ENCODE assay signal across 15 cellular contexts in genomic region chr3:10855871-10856662, GRCh38. TPM values are rescaled to one million over a fixed set of nuclear protein-coding genes. Genes with fewer than 3 reads are reported as not detected.
DNase-seq lines count a peak whose midpoint lies in the region; ATAC-seq, FAIRE-seq and TF ChIP-seq lines count a peak whose summit lies in the region.
"Had no signal": no experiment of that assay in that cellular context is flagged by ENCODE, and none has a peak within 500 bp of the region (broad histone marks: within the 10 kb centered on the region; RNA-seq: fewer than 3 reads in every experiment).

No MANE protein-coding gene starts in this region.

- ATAC-seq in GM12878 (no peak), HG03280 (IDR thresholded peaks at IDR 0.05; ENCODE audit: unreplicated experiment) (no peak)
- no peak for ATAC-seq in activated CD8-positive, alpha-beta memory T cell treated with anti-CD3 and anti-CD28 coated beads, Interleukin-2, amount 10 ng/mL, durations not matched to agents 7 days and 5 days
- ATAC-seq: sciatic nerve, T-cell had no signal

- H3K27me3 Mint-ChIP-seq in activated CD8-positive, alpha-beta memory T cell treated with anti-CD3 and anti-CD28 coated beads, Interleukin-2, amount 10 ng/mL, durations not matched to agents 7 days and 5 days: peaks cover 3% of the 10 kb centered on the region

- no peak overlapping the region for H3K27ac Mint-ChIP-seq in activated CD8-positive, alpha-beta memory T cell treated with anti-CD3 and anti-CD28 coated beads, Interleukin-2, amount 10 ng/mL, durations not matched to agents 7 days and 5 days
- H3K27ac Mint-ChIP-seq: CD4-positive, CD25-positive, alpha-beta regulatory T cell; T-cell had no signal

- intact Hi-C loops in GM12878 (cut with micrococcal nuclease; ENCODE audit: unreplicated experiment): no loop called here

- dilution Hi-C loops in keratinocyte (cut with MboI; ENCODE audit: extremely low pct_ligation_motif_present, low sequenced_read_pairs): no loop called here

- no peaks in the 10 kb centered on the region for H3K9me1 ChIP-seq in keratinocyte (ENCODE audit: control insufficient read depth, extremely low read depth, insufficient read depth, low read length)

- H3K79me2 ChIP-seq in GM12878 (ENCODE audit: control insufficient read depth, insufficient read depth, low read length) (no peaks in the 10 kb centered on the region), keratinocyte (ENCODE audit: control insufficient read depth, insufficient read depth, low read length) (no peaks in the 10 kb centered on the region)

- H3K4me1 ChIP-seq in GM12878 (ENCODE audit: control insufficient read depth, insufficient read depth, low read length) (no peaks in the 10 kb centered on the region), keratinocyte (ENCODE audit: control insufficient read depth, extremely low read depth, insufficient read depth, low read length) (no peaks in the 10 kb centered on the region)

- FAIRE-seq in GM12878 (lab: Jason Lieb, UNC): no peak
- no peak for FAIRE-seq in keratinocyte (lab: Jason Lieb, UNC)

- H3K36me3 ChIP-seq in GM12878 (ENCODE audit: control insufficient read depth in 2 of 2, insufficient read depth in 2 of 2, low read length in 1 of 2) (no peaks in the 10 kb centered on the region), keratinocyte (ENCODE audit: control insufficient read depth in 2 of 2, extremely low read depth in 1 of 2, insufficient read depth in 2 of 2, low read length in 2 of 2) (no peaks in the 10 kb centered on the region)

- RAD21 ChIA-PET in GM12878 (lab: Charles Lee; ENCODE audit: unreplicated experiment): no interaction called here

- no peak for TF ChIP-seq EP300 in GM12878 (IDR thresholded peaks at IDR 0.05; ENCODE audit: borderline replicate concordance in 1 of 2, control insufficient read depth in 1 of 2, low read depth in 2 of 2, low read length in 2 of 2)

- H3K27me3 ChIP-seq in GM12878 (replicated peaks in 1 of 2; ENCODE audit: control insufficient read depth in 2 of 2, insufficient read depth in 2 of 2, low read length in 1 of 2) (no peaks in the 10 kb centered on the region; a peak in 1 of 4 replicates), keratinocyte (ENCODE audit: control insufficient read depth, extremely low read depth, insufficient read depth, low read length) (no peaks in the 10 kb centered on the region)

- H3K4me3 ChIP-seq in AG10803 (ENCODE audit: low read length): no peak overlapping the region
- no peak overlapping the region for H3K4me3 ChIP-seq in HFF-Myc (replicated peaks; ENCODE audit: low read depth, low read length)
- no peak overlapping the region for H3K4me3 ChIP-seq in GM12878
- no peak overlapping the region for H3K4me3 ChIP-seq in keratinocyte (ENCODE audit: control insufficient read depth in 2 of 3, extremely low read depth in 1 of 3, insufficient read depth in 2 of 3, low read depth in 1 of 3, low read length in 3 of 3)

- SMC1A ChIA-PET in GM12878 (lab: Charles Lee; ENCODE audit: uncharacterized antibody, unreplicated experiment): no interaction called here

- no peak overlapping the region for H3K4me3 Mint-ChIP-seq in activated CD8-positive, alpha-beta memory T cell treated with anti-CD3 and anti-CD28 coated beads, Interleukin-2, amount 10 ng/mL, durations not matched to agents 7 days and 5 days
- H3K4me3 Mint-ChIP-seq: CD4-positive, CD25-positive, alpha-beta regulatory T cell; T-cell had no signal

- 13% methylated on average over 8 of the region's 8 CpGs for WGBS in GM12878 (ENCODE audit: insufficient coverage, insufficient replicate concordance, low lambda C conversion rate, missing lambda C conversion rate)

- H3K27ac ChIP-seq in GM12878 (ENCODE audit: control insufficient read depth, insufficient read depth) (no peak overlapping the region), keratinocyte (ENCODE audit: control insufficient read depth, insufficient read depth, low read length) (no peak overlapping the region)

- no peaks in the 10 kb centered on the region for H3K9me3 ChIP-seq in GM12878 (replicated peaks; ENCODE audit: control insufficient read depth, insufficient read depth, low read length)
- no peaks in the 10 kb centered on the region for H3K9me3 ChIP-seq in keratinocyte (ENCODE audit: control insufficient read depth, low read depth, low read length)

- no TSS peak for BruUV-seq in GM12878 (replicated peaks; lab: Mats Ljungman, UMichigan)

- H3K4me2 ChIP-seq in GM12878 (ENCODE audit: control insufficient read depth, insufficient read depth) (no peak overlapping the region), keratinocyte (ENCODE audit: control insufficient read depth, extremely low read depth, insufficient read depth, low read depth, low read length) (no peak overlapping the region)

- H4K20me1 ChIP-seq in GM12878 (ENCODE audit: control insufficient read depth, insufficient read depth) (no peaks in the 10 kb centered on the region), keratinocyte (ENCODE audit: control insufficient read depth, extremely low read depth, insufficient read depth, low read length) (no peaks in the 10 kb centered on the region)

- no peaks in the 10 kb centered on the region for H3K36me3 Mint-ChIP-seq in activated CD8-positive, alpha-beta memory T cell treated with anti-CD3 and anti-CD28 coated beads, Interleukin-2, amount 10 ng/mL, durations not matched to agents 7 days and 5 days
- H3K36me3 Mint-ChIP-seq: CD4-positive, CD25-positive, alpha-beta regulatory T cell; T-cell had no signal

- H3K9me3 Mint-ChIP-seq in activated CD8-positive, alpha-beta memory T cell treated with anti-CD3 and anti-CD28 coated beads, Interleukin-2, amount 10 ng/mL, durations not matched to agents 7 days and 5 days (ENCODE audit: low read depth): no peaks in the 10 kb centered on the region

- in situ Hi-C loops in GM12878 (cut with MboI): no loop called here

- CTCF ChIA-PET in GM12878 (lab: Yijun Ruan, JAX): interaction anchor here (0.7 kb wide), 1 partner anchor 725 kb away, joined by 3 read pairs; no protein-coding TSS in a partner anchor
- CTCF ChIA-PET in activated CD8-positive, alpha-beta memory T cell treated with anti-CD3 and anti-CD28 coated beads, Interleukin-2, amount 10 ng/mL, durations not matched to agents 7 days and 5 days (lab: Charles Lee): no interaction called here

- DNase-seq in AG10803 (ENCODE audit: low read depth) (no peak), HFF-Myc (ENCODE audit: extremely low read depth, low read depth) (no peak), GM12878 (ENCODE audit: low read depth, low spot score) (no peak), keratinocyte (ENCODE audit: low read depth, low spot score) (no peak), COLO829 (ENCODE audit: low spot score) (no peak), NCI-H524 treated with DMSO at 0.1 percent for 48 hours (lab: John Stamatoyannopoulos, UW) (no peak)
- DNase-seq in activated CD8-positive, alpha-beta memory T cell treated with anti-CD3 and anti-CD28 coated beads, Interleukin-2, amount 10 ng/mL, durations not matched to agents 7 days and 5 days: no peak
- DNase-seq: activated CD4-positive, alpha-beta T cell treated with anti-CD3 and anti-CD28 coated beads, Interleukin-2, amount 50 U/mL, for 4 hours; activated naive CD4-positive, alpha-beta T cell treated with anti-CD3 and anti-CD28 coated beads, Interleukin-2, amount 50 U/mL, for 16 hours; CD4-positive, CD25-positive, alpha-beta regulatory T cell; effector memory CD4-positive, alpha-beta T cell; NCI-H524; T-cell had no signal

- no peak overlapping the region for H3K9ac ChIP-seq in GM12878 (ENCODE audit: control insufficient read depth, insufficient read depth, low read length)
- no peak overlapping the region for H3K9ac ChIP-seq in keratinocyte (ENCODE audit: control insufficient read depth, extremely low read depth, insufficient read depth, low read length)

- no peaks in the 10 kb centered on the region for H3K4me1 Mint-ChIP-seq in activated CD8-positive, alpha-beta memory T cell treated with anti-CD3 and anti-CD28 coated beads, Interleukin-2, amount 10 ng/mL, durations not matched to agents 7 days and 5 days
- H3K4me1 Mint-ChIP-seq: CD4-positive, CD25-positive, alpha-beta regulatory T cell; T-cell had no signal

- POLR2A ChIA-PET in GM12878 (lab: Charles Lee): no interaction called here

- H2AFZ ChIP-seq in GM12878 (ENCODE audit: control insufficient read depth, low read depth, low read length) (no peak overlapping the region), keratinocyte (ENCODE audit: control insufficient read depth, low read length) (no peak overlapping the region)

- peak; percentile 25; the same call in 1 of the 2 replicates for TF ChIP-seq CTCF in AG10803 (conservative IDR thresholded peaks at IDR 0.05; ENCODE audit: low read length)
- TF ChIP-seq CTCF in HFF-Myc (IDR thresholded peaks at IDR 0.05; ENCODE audit: low read depth, low read length, missing control alignments): peak; percentile 50
- peak in 2 of 3 experiments; percentile 4 to 22; a peak in 1 of 6 replicates for TF ChIP-seq CTCF in GM12878 (IDR thresholded peaks at IDR 0.05 in 2 of 3, conservative IDR thresholded peaks at IDR 0.05 in 1 of 3; ENCODE audit: control insufficient read depth in 2 of 3, extremely low read depth in 1 of 3, insufficient read depth in 1 of 3, low read depth in 3 of 3, low read length in 3 of 3)
- TF ChIP-seq CTCF in keratinocyte (optimal IDR thresholded peaks at IDR 0.05 in 1 of 3, IDR thresholded peaks at IDR 0.05 in 1 of 3, conservative IDR thresholded peaks at IDR 0.05 in 1 of 3; ENCODE audit: extremely low read depth in 1 of 3, insufficient read depth in 2 of 3, low read length in 3 of 3): peak in 2 of 3 experiments; percentile 11 to 23

- TF ChIP-seq POLR2A in GM12878 (IDR thresholded peaks at IDR 0.05; ENCODE audit: low read depth, low read length): no peak

- TF ChIP-seq RAD21 in GM12878 (IDR thresholded peaks at IDR 0.05; ENCODE audit: insufficient read depth, low read depth, low read length): no peak

RNA-seq across cellular contexts. Expression of gene SLC6A11, which starts 40.0 kb away (rescaled TPM):
- total RNA-seq in GM12878 (2013; cell fraction: nucleolus; rRNA removed): not detected in 2 replicates
- total RNA-seq in GM12878 (2014; rRNA removed) (not detected in 2 replicates), GM12878 (2014; rRNA removed; fragmentation: Illumina TruSeq; extraction: Trizol) (not detected in 2 replicates), GM12878 (2021) (not detected in 2 replicates)
- polyA plus RNA-seq in GM12878 (2011; ENCODE audit: low read depth): not detected
- polyA plus RNA-seq in GM12878 (2011; rRNA removed) (not detected in 2 replicates), GM12878 (2014; fragmentation: Illumina TruSeq; extraction: Trizol) (not detected in 2 replicates), GM12878 (2014; fragmentation: Nextera tagmentation; extraction: Ambion mirVana) (not detected), GM12878 (2014; rRNA removed) (not detected in 2 replicates), GM12878 (2016; fragmentation: Nextera tagmentation; extraction: Ambion mirVana) (not detected), keratinocyte (9.4 to 24.8 TPM (median 9.8 TPM) in 3 replicates)
- polyA plus RNA-seq in GM12878 (2011; cell fraction: cytosol; rRNA removed): not detected in 2 replicates
- polyA plus RNA-seq in GM12878 (2011; cell fraction: nucleus; rRNA removed): not detected in 2 replicates
- polyA plus RNA-seq in GM12878 (2012): not detected in 2 replicates
- not detected in 2 replicates for polyA minus RNA-seq in GM12878 (2011; rRNA and poly(A)+ RNA removed)
- not detected in 2 replicates for polyA minus RNA-seq in GM12878 (2011; cell fraction: cytosol; rRNA and poly(A)+ RNA removed)
- not detected in 2 replicates for polyA minus RNA-seq in GM12878 (2011; cell fraction: nucleus; rRNA and poly(A)+ RNA removed)
- polyA plus RNA-seq in keratinocyte (2011; ENCODE audit: low read depth): 1.8 TPM
- 6.5 and 7.4 TPM in 2 replicates for polyA plus RNA-seq in keratinocyte (2011; cell fraction: cytosol; rRNA removed)
- 31.8 and 35.2 TPM in 2 replicates for polyA plus RNA-seq in keratinocyte (2011; cell fraction: nucleus; rRNA removed)
- polyA plus RNA-seq in keratinocyte (2012; ENCODE audit: low replicate concordance): 6.9 and 7.3 TPM in 2 replicates
- polyA minus RNA-seq in keratinocyte: 9.0 to 21.9 TPM (median 9.9 TPM) in 3 replicates
- polyA minus RNA-seq in keratinocyte (2011; cell fraction: cytosol; rRNA and poly(A)+ RNA removed): 6.5 TPM
- polyA minus RNA-seq in keratinocyte (2011; cell fraction: nucleus; rRNA and poly(A)+ RNA removed): 15.0 and 21.8 TPM in 2 replicates
- total RNA-seq in activated CD8-positive, alpha-beta memory T cell treated with anti-CD3 and anti-CD28 coated beads, Interleukin-2, amount 10 ng/mL, durations not matched to agents 7 days and 5 days: not detected
- total RNA-seq: CD4-positive, CD25-positive, alpha-beta regulatory T cell; T-cell had no signal
- polyA plus RNA-seq: CD4-positive, CD25-positive, alpha-beta regulatory T cell had no signal
